8 cellular contexts compared by ENCODE assay signal in the genomic region with DNA sequence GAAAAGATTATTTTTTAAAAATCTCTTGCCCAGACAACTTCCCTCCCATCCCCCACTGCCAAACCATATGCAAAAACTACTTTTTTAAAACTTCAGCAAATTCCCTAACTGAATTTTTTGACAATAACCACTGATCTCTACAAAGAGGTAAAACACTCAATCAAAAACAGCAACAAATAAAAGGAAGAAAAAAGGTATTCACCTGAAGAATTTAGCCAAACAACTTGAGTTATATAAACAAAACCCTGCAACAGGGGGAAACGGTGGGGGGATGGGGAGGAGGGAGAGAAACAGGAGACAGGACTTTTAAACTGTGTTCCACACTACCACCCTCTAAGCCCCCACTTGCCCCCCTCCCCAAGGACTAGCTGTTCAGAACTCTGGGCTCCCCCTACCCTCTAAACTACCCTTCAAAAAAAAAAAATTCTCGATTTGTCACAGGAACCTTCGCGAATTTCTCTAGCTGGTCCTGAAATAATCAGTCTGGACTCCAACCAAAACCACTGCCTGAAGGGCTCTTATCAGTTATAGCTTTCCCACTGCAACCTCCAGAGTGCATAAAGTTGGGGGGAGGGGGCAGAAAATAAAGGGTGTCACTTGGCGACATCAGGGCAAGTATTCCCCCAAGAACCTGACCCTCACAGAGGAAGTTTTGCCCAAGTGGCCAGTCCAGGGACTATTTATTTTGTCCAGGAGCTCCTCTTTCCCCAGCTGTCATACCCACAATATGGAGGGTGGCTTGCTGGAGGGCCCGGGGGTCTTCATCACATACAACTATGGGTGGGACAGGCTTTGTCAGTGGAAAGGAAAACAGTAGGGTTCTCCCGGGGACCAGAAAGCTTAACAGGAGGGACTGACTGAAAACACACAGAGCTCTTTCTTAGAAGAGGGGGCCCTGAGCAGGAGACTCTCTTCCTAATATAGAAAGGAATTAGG. TPM values are rescaled to one million over a fixed set of nuclear protein-coding genes. Genes with fewer than 3 reads are reported as not detected.
DNase-seq lines count a peak whose midpoint lies in the region; ATAC-seq and TF ChIP-seq lines count a peak whose summit lies in the region.

No MANE protein-coding gene starts in this region.

- peak overlapping the region; percentile 94 for H3K27ac ChIP-seq in Panc1 (ENCODE audit: low read length)
- H3K27ac ChIP-seq in naive thymus-derived CD4-positive, alpha-beta T cell (ENCODE audit: low read depth, low read length) = peak overlapping the region; percentile 99

- peaks cover 0 to 3% (median 0%) of the 10 kb centered on the region in 5 donors for H3K27me3 Mint-ChIP-seq in naive thymus-derived CD4-positive, alpha-beta T cell

- H3K4me1 Mint-ChIP-seq in naive thymus-derived CD4-positive, alpha-beta T cell = peaks cover 0 to 21% (median 14%) of the 10 kb centered on the region in 7 donors

- in situ Hi-C loops in Panc1 (cut with HindIII; ENCODE audit: low pct_unique_long_range_greater_than_20kb, low sequenced_read_pairs) = no loop called here

- no TSS peak for BruUV-seq in Panc1 (replicated peaks; lab: Mats Ljungman, UMichigan)

- H3K27me3 ChIP-seq in Panc1 (ENCODE audit: control insufficient read depth, insufficient read depth, low read length) = no peaks in the 10 kb centered on the region
- no peaks in the 10 kb centered on the region for H3K27me3 ChIP-seq in naive thymus-derived CD4-positive, alpha-beta T cell (ENCODE audit: control insufficient read depth in 2 of 2, insufficient read depth in 2 of 2, low read length in 2 of 2)

- H3K9me3 ChIP-seq in Panc1 (ENCODE audit: control insufficient read depth, insufficient read depth, low read depth, low read length) = no peaks in the 10 kb centered on the region
- no peaks in the 10 kb centered on the region for H3K9me3 ChIP-seq in naive thymus-derived CD4-positive, alpha-beta T cell (ENCODE audit: control insufficient read depth in 2 of 3, low read length in 3 of 3)

- peak; percentile 55 for DNase-seq in NCI-H82 (lab: John Stamatoyannopoulos, UW)
- no peak for DNase-seq in NCI-H82 treated with DMSO at 0.1 percent for 48 hours (lab: John Stamatoyannopoulos, UW; ENCODE audit: unreplicated experiment)
- DNase-seq in Panc1 (ENCODE audit: low read depth, low spot score) = no peak
- no peak for DNase-seq in epithelial cell of esophagus (ENCODE audit: low read depth)
- DNase-seq in naive thymus-derived CD4-positive, alpha-beta T cell = peak in 5 of 9 donors; percentile 7 to 23 (median 13)
- DNase-seq in NK-92 treated with Interleukin-12 subunit alpha and Interleukin-12 subunit beta, amount 100 ng/mL, for 24 hours (lab: John Stamatoyannopoulos, UW) = no peak
- no peak for DNase-seq in activated CD4-positive, CD25-positive, alpha-beta regulatory T cell (lab: John Stamatoyannopoulos, UW)

- intact Hi-C loops in Panc1 (cut with micrococcal nuclease; ENCODE audit: unreplicated experiment) = no loop called here
- intact Hi-C loops in naive thymus-derived CD4-positive, alpha-beta T cell (cut with micrococcal nuclease) = loop anchor here (1.0 to 5.0 kb wide), 22 partner anchors 59 to 1544 kb away; a partner anchor contains a TSS

- POLR2A ChIA-PET in Panc1 (lab: Charles Lee) = interaction anchor here (0.5 kb wide), 2 partner anchors 48 to 208 kb away, joined by 4 to 5 read pairs; no protein-coding TSS in a partner anchor
- POLR2A ChIA-PET in naive thymus-derived CD4-positive, alpha-beta T cell (lab: Charles Lee) = interaction anchor here (0.6 to 1.5 kb wide), 11 partner anchors 9 to 121 kb away, joined by 3 to 7 read pairs (median 3); no protein-coding TSS in a partner anchor

- TF ChIP-seq CTCF in Panc1 (IDR thresholded peaks at IDR 0.05) (no peak), epithelial cell of esophagus (IDR thresholded peaks at IDR 0.05; ENCODE audit: insufficient read depth, low read depth, low read length, missing control alignments) (no peak)

- H3K27ac Mint-ChIP-seq in naive thymus-derived CD4-positive, alpha-beta T cell = no peak overlapping the region

- CTCF ChIA-PET in Panc1 (lab: Charles Lee) = no interaction called here
- CTCF ChIA-PET in naive thymus-derived CD4-positive, alpha-beta T cell (lab: Charles Lee) = interaction anchor here (0.6 kb wide), 2 partner anchors 319 to 986 kb away, joined by 3 to 4 read pairs; no protein-coding TSS in a partner anchor

- H3K4me3 Mint-ChIP-seq in naive thymus-derived CD4-positive, alpha-beta T cell = no peak overlapping the region

- peaks cover 0 to 5% (median 0%) of the 10 kb centered on the region in 11 donors for H3K9me3 Mint-ChIP-seq in naive thymus-derived CD4-positive, alpha-beta T cell

- peak overlapping the region; percentile 81 to 85 for H3K4me3 ChIP-seq in Panc1 (ENCODE audit: low read depth in 2 of 2, low read length in 2 of 2)
- H3K4me3 ChIP-seq in epithelial cell of esophagus (ENCODE audit: low read length) = peak overlapping the region; percentile 84
- peak overlapping the region; percentile 80 for H3K4me3 ChIP-seq in naive thymus-derived CD4-positive, alpha-beta T cell (ENCODE audit: low read length)

- H3K36me3 ChIP-seq in Panc1 (ENCODE audit: control insufficient read depth, insufficient read depth, low read length) = peaks cover 8% of the 10 kb centered on the region; the same call in 1 of the 2 replicates
- peaks cover 0 to 5% (median 0%) of the 10 kb centered on the region in 3 experiments for H3K36me3 ChIP-seq in naive thymus-derived CD4-positive, alpha-beta T cell (ENCODE audit: control insufficient read depth in 2 of 3, insufficient read depth in 3 of 3, low read length in 3 of 3)

- ATAC-seq in Panc1 (no peak), HG03135 (IDR thresholded peaks at IDR 0.05; ENCODE audit: unreplicated experiment) (no peak)
- ATAC-seq in naive thymus-derived CD4-positive, alpha-beta T cell = no peak

- H3K4me1 ChIP-seq in Panc1 (ENCODE audit: control insufficient read depth, insufficient read depth, low read length) = peaks cover 29% of the 10 kb centered on the region
- H3K4me1 ChIP-seq in naive thymus-derived CD4-positive, alpha-beta T cell (ENCODE audit: control insufficient read depth in 2 of 2, insufficient read depth in 2 of 2, low read length in 2 of 2) = peaks cover 20 to 28% of the 10 kb centered on the region in 2 donors

- H3K36me3 Mint-ChIP-seq in naive thymus-derived CD4-positive, alpha-beta T cell = peaks cover 0 to 5% (median 4%) of the 10 kb centered on the region in 5 donors

RNA-seq across cellular contexts. Expression of a gene that starts 1.4 kb away (rescaled TPM):
- total RNA-seq in Panc1 (2021; ENCODE audit: unreplicated experiment) = 58.0 TPM
- 65.7 TPM for polyA plus RNA-seq in Panc1 (2012; ENCODE audit: insufficient read length)
- 10 to 100 TPM; 32.0 to 69.2 (median 49.1) TPM for total RNA-seq in naive thymus-derived CD4-positive, alpha-beta T cell
- 10 to 100 TPM; 40.3 to 53.9 TPM for polyA plus RNA-seq in naive thymus-derived CD4-positive, alpha-beta T cell

Comparison
In these comparisons a context has a peak if more than half of its experiments do, and no peak if none do; other contexts are left out.
1. DNase-seq: peak in NCI-H82 (single experiment) and naive thymus-derived CD4-positive, alpha-beta T cell (5 of 9); none in NCI-H82 treated with DMSO at 0.1 percent for 48 hours (single experiment), Panc1 (single experiment), epithelial cell of esophagus (single experiment), NK-92 treated with Interleukin-12 subunit alpha and Interleukin-12 subunit beta, amount 100 ng/mL, for 24 hours (single experiment) and activated CD4-positive, CD25-positive, alpha-beta regulatory T cell (0 of 4).
2. Peak in every context shown above with its lines, with median percentiles within 50 percentile points of each other: H3K4me3 ChIP-seq.